ENCODE assay signal across 23 cellular contexts in genomic region chr19:52155596-52156359, GRCh38. TPM values are rescaled to one million over a fixed set of nuclear protein-coding genes. Genes with fewer than 3 reads are reported as not detected.
DNase-seq lines count a peak whose midpoint lies in the region; ATAC-seq, FAIRE-seq and TF ChIP-seq lines count a peak whose summit lies in the region.
"Had no signal": no experiment of that assay in that cellular context is flagged by ENCODE, and none has a peak within 500 bp of the region (broad histone marks: within the 10 kb centered on the region; RNA-seq: fewer than 3 reads in every experiment).

No MANE protein-coding gene starts in this region.

- peaks cover 74% of the 10 kb centered on the region for H3K9me3 Mint-ChIP-seq in astrocyte (ENCODE audit: unreplicated experiment)

- H3K27me3 Mint-ChIP-seq in astrocyte (ENCODE audit: low read depth, unreplicated experiment), result no peaks in the 10 kb centered on the region

- intact Hi-C loops in right lobe of liver (cut with DNase I) (no loop called here), endothelial cell of umbilical vein (cut with micrococcal nuclease) (no loop called here)

- TF ChIP-seq POLR2A in right lobe of liver (IDR thresholded peaks at IDR 0.05) (no peak), endothelial cell of umbilical vein (IDR thresholded peaks at IDR 0.05; ENCODE audit: low read depth, low read length) (no peak)

- H3K27ac Mint-ChIP-seq in astrocyte (ENCODE audit: unreplicated experiment), result no peak overlapping the region
- H3K27ac Mint-ChIP-seq: CD8-positive, alpha-beta T cell had no signal

- no TSS peak for BruUV-seq in endothelial cell of umbilical vein (replicated peaks; lab: Mats Ljungman, UMichigan)

- DNase-seq in right lobe of liver (no peak), astrocyte (ENCODE audit: low read depth) (no peak), endothelial cell of umbilical vein (ENCODE audit: low read depth, low spot score) (no peak), GM13977 (ENCODE audit: low spot score) (no peak), NCI-H2227 (lab: John Stamatoyannopoulos, UW; ENCODE audit: unreplicated experiment) (no peak), NCI-H2171 (lab: John Stamatoyannopoulos, UW) (no peak), COR-L47 (lab: John Stamatoyannopoulos, UW) (no peak)
- DNase-seq: CD8-positive, alpha-beta T cell; DMS153; DND-41; GM23248; Karpas-422; NCI-H1092 treated with DMSO at 0.1 percent for 48 hours; NCI-H1436 treated with DMSO at 0.1 percent for 48 hours; NCI-H187 treated with DMSO at 0.1 percent for 48 hours; NCI-H446; NCI-H524 treated with DMSO at 0.1 percent for 48 hours; NCI-H774; PC-3; SK-N-SH had no signal

- H3K4me1 ChIP-seq in liver (ENCODE audit: control insufficient read depth in 4 of 4, insufficient read depth in 4 of 4, low read length in 3 of 4) (no peaks in the 10 kb centered on the region), right lobe of liver (no peaks in the 10 kb centered on the region), astrocyte (ENCODE audit: insufficient read depth, low read length) (no peaks in the 10 kb centered on the region), endothelial cell of umbilical vein (ENCODE audit: control insufficient read depth, extremely low read depth, insufficient read depth, low read length) (no peaks in the 10 kb centered on the region)
- H3K4me1 ChIP-seq: HAP-1 had no signal

- CTCF ChIA-PET in endothelial cell of umbilical vein (lab: Charles Lee), result no interaction called here

- peaks cover 71% of the 10 kb centered on the region for H3K36me3 Mint-ChIP-seq in astrocyte (ENCODE audit: low read depth, unreplicated experiment)

- peak overlapping the region in 2 of 3 donors; percentile 43 to 66 for H3K4me3 ChIP-seq in liver (ENCODE audit: low read depth in 1 of 3, low read length in 3 of 3)
- H3K4me3 ChIP-seq in right lobe of liver, result no peak overlapping the region
- no peak overlapping the region for H3K4me3 ChIP-seq in astrocyte (ENCODE audit: insufficient read depth, low read depth, low read length)
- no peak overlapping the region for H3K4me3 ChIP-seq in endothelial cell of umbilical vein (replicated peaks in 1 of 3; ENCODE audit: insufficient read depth in 1 of 3, low read depth in 1 of 3, low read length in 3 of 3)
- H3K4me3 ChIP-seq: GM23248, HAP-1 had no signal

- no peak overlapping the region for H2AFZ ChIP-seq in astrocyte (ENCODE audit: low read depth, low read length)
- no peak overlapping the region for H2AFZ ChIP-seq in endothelial cell of umbilical vein (ENCODE audit: low read depth, low read length)
- H2AFZ ChIP-seq: GM23248 had no signal

- no peaks in the 10 kb centered on the region for H3K4me1 Mint-ChIP-seq in astrocyte (ENCODE audit: low read depth, unreplicated experiment)

- dilution Hi-C loops in endothelial cell of umbilical vein (cut with MboI; ENCODE audit: extremely low pct_ligation_motif_present, low sequenced_read_pairs), result no loop called here

- FAIRE-seq in astrocyte (lab: Jason Lieb, UNC), result peak; percentile 54
- FAIRE-seq in endothelial cell of umbilical vein (lab: Jason Lieb, UNC), result peak; percentile 26
- FAIRE-seq: GM18507 had no signal

- no peak for TF ChIP-seq RAD21 in liver (IDR thresholded peaks at IDR 0.05)

- WGBS in liver, result 98% methylated on average over 15 of the region's 15 CpGs
- WGBS in right lobe of liver (ENCODE audit: insufficient coverage, low coverage, low lambda C conversion rate, missing lambda C conversion rate), result 94% methylated on average over 15 of the region's 15 CpGs

- no peak overlapping the region for H3K4me3 Mint-ChIP-seq in astrocyte (ENCODE audit: unreplicated experiment)
- H3K4me3 Mint-ChIP-seq: CD8-positive, alpha-beta T cell had no signal

- H3K79me2 ChIP-seq in astrocyte (ENCODE audit: insufficient read depth, low read length), result no peaks in the 10 kb centered on the region
- H3K79me2 ChIP-seq in endothelial cell of umbilical vein (ENCODE audit: control insufficient read depth, insufficient read depth, low read length), result no peaks in the 10 kb centered on the region

- H3K9me1 ChIP-seq in endothelial cell of umbilical vein (replicated peaks; ENCODE audit: control insufficient read depth, extremely low read depth, insufficient read depth, low read length), result no peaks in the 10 kb centered on the region

- H3K36me3 ChIP-seq in liver (ENCODE audit: control insufficient read depth in 4 of 4, insufficient read depth in 3 of 4, low read depth in 1 of 4, low read length in 3 of 4) (peaks cover 4 to 41% (median 34%) of the 10 kb centered on the region in 4 donors), right lobe of liver (peaks cover 0 to 24% (median 8%) of the 10 kb centered on the region in 4 donors), astrocyte (ENCODE audit: insufficient read depth, low read length) (peaks cover 9% of the 10 kb centered on the region), endothelial cell of umbilical vein (ENCODE audit: control insufficient read depth in 2 of 2, extremely low read depth in 1 of 2, insufficient read depth in 2 of 2, low read length in 2 of 2) (peaks cover 0 to 8% of the 10 kb centered on the region in 2 experiments)

- H3K27ac ChIP-seq in liver (ENCODE audit: low read depth in 1 of 2, low read length in 2 of 2) (no peak overlapping the region), right lobe of liver (no peak overlapping the region), astrocyte (ENCODE audit: low read depth, low read length) (no peak overlapping the region), endothelial cell of umbilical vein (ENCODE audit: insufficient read depth, low read depth, low read length) (no peak overlapping the region)
- H3K27ac ChIP-seq: GM23248 had no signal

- H3K4me2 ChIP-seq in astrocyte (ENCODE audit: low read length), result no peak overlapping the region
- no peak overlapping the region for H3K4me2 ChIP-seq in endothelial cell of umbilical vein (ENCODE audit: insufficient read depth, low read length)
- H3K4me2 ChIP-seq: SK-N-SH had no signal

- no peak for TF ChIP-seq CTCF in liver (IDR thresholded peaks at IDR 0.05; ENCODE audit: low read depth, low read length, missing input control)
- no peak for TF ChIP-seq CTCF in right lobe of liver (IDR thresholded peaks at IDR 0.05)
- TF ChIP-seq CTCF in astrocyte (IDR thresholded peaks at IDR 0.05; ENCODE audit: insufficient read depth, low read depth, low read length), result no peak
- no peak for TF ChIP-seq CTCF in endothelial cell of umbilical vein (IDR thresholded peaks at IDR 0.05; ENCODE audit: extremely low read depth in 1 of 2, insufficient read depth in 1 of 2, low read depth in 1 of 2, low read length in 2 of 2)
- no peak for TF ChIP-seq CTCF in GM13977 (IDR thresholded peaks at IDR 0.05; ENCODE audit: extremely low read depth, insufficient read depth, missing control alignments)

- H3K27me3 ChIP-seq in liver (ENCODE audit: control insufficient read depth in 4 of 4, insufficient read depth in 4 of 4, low read length in 3 of 4), result no peaks in the 10 kb centered on the region
- H3K27me3 ChIP-seq in right lobe of liver, result no peaks in the 10 kb centered on the region
- H3K27me3 ChIP-seq in astrocyte (ENCODE audit: insufficient read depth, low read length), result no peaks in the 10 kb centered on the region
- no peaks in the 10 kb centered on the region for H3K27me3 ChIP-seq in endothelial cell of umbilical vein (ENCODE audit: control insufficient read depth in 2 of 2, insufficient read depth in 2 of 2, low read length in 2 of 2)

- POLR2A ChIA-PET in endothelial cell of umbilical vein (lab: Charles Lee), result no interaction called here

- no peak overlapping the region for H3K9ac ChIP-seq in liver (ENCODE audit: low read depth in 1 of 2, low read length in 2 of 2)
- H3K9ac ChIP-seq in astrocyte (ENCODE audit: low read length), result no peak overlapping the region
- H3K9ac ChIP-seq in endothelial cell of umbilical vein (replicated peaks; ENCODE audit: extremely low read depth, insufficient read depth, low read length), result no peak overlapping the region
- H3K9ac ChIP-seq: GM23248, SK-N-SH had no signal

- H3K9me3 ChIP-seq in liver (ENCODE audit: control insufficient read depth in 4 of 4, low read length in 3 of 4), result peaks cover 35 to 95% (median 51%) of the 10 kb centered on the region in 4 donors
- H3K9me3 ChIP-seq in right lobe of liver, result peaks cover 0 to 60% (median 31%) of the 10 kb centered on the region in 4 donors
- peaks cover 54% of the 10 kb centered on the region for H3K9me3 ChIP-seq in astrocyte (ENCODE audit: insufficient read depth, low read depth, low read length)
- peaks cover 16% of the 10 kb centered on the region for H3K9me3 ChIP-seq in endothelial cell of umbilical vein (replicated peaks; ENCODE audit: control insufficient read depth, insufficient read depth, low read length)

- no peak for ATAC-seq in right lobe of liver
- ATAC-seq: CD8-positive, alpha-beta T cell; PC-3 had no signal

- in situ Hi-C loops in GM13977 (cut with MboI; ENCODE audit: low pct_unique_long_range_greater_than_20kb, low sequenced_read_pairs, unreplicated experiment), result no loop called here

- H4K20me1 ChIP-seq in astrocyte (ENCODE audit: insufficient read depth, low read length) (no peaks in the 10 kb centered on the region), endothelial cell of umbilical vein (replicated peaks; ENCODE audit: control insufficient read depth, extremely low read depth, insufficient read depth, low read length) (no peaks in the 10 kb centered on the region)

RNA-seq across cellular contexts. Expression of gene ZNF836, which starts 15.6 kb away (rescaled TPM):
- total RNA-seq in liver (1 to 10 TPM; 1.9 to 3.1 TPM), right lobe of liver (1 to 10 TPM; 1.5 to 3.7 (median 2.8) TPM), astrocyte (6.9 and 7.5 TPM in 2 replicates), endothelial cell of umbilical vein (7.2 and 9.3 TPM in 2 replicates)
- polyA plus RNA-seq in liver (1 to 10 TPM in 1 of 2 donors, under 1 TPM in 1; 0.85 to 1.7 TPM), endothelial cell of umbilical vein (2.1 and 2.6 TPM in 2 replicates)
- polyA plus RNA-seq in endothelial cell of umbilical vein (2011; cell fraction: cytosol; rRNA removed), result 2.1 and 3.1 TPM in 2 replicates
- polyA plus RNA-seq in endothelial cell of umbilical vein (2011; cell fraction: nucleus; rRNA removed), result 4.9 and 5.6 TPM in 2 replicates
- 6.0 and 6.7 TPM in 2 replicates for polyA plus RNA-seq in endothelial cell of umbilical vein (2012)
- polyA minus RNA-seq in endothelial cell of umbilical vein, result 2.0 and 2.5 TPM in 2 replicates
- 1.9 TPM for polyA minus RNA-seq in endothelial cell of umbilical vein (2011; cell fraction: cytosol; rRNA and poly(A)+ RNA removed)
- 3.2 and 4.4 TPM in 2 replicates for polyA minus RNA-seq in endothelial cell of umbilical vein (2011; cell fraction: nucleus; rRNA and poly(A)+ RNA removed)

RNA-seq across cellular contexts. Expression of gene ZNF616, which starts 16.0 kb away (rescaled TPM):
- total RNA-seq in liver (1 to 10 TPM; 4.1 TPM), right lobe of liver (1 to 10 TPM; 1.9 to 6.2 (median 4.2) TPM), astrocyte (13.1 and 14.7 TPM in 2 replicates), endothelial cell of umbilical vein (8.7 and 9.1 TPM in 2 replicates)
- polyA plus RNA-seq in liver (1 to 10 TPM; 1.5 to 3.0 TPM), endothelial cell of umbilical vein (1.1 and 1.7 TPM in 2 replicates)
- polyA plus RNA-seq in endothelial cell of umbilical vein (2011; cell fraction: cytosol; rRNA removed), result 1.5 and 2.0 TPM in 2 replicates
- polyA plus RNA-seq in endothelial cell of umbilical vein (2011; cell fraction: nucleus; rRNA removed), result 1.8 and 2.6 TPM in 2 replicates
- polyA plus RNA-seq in endothelial cell of umbilical vein (2012), result 5.4 and 5.6 TPM in 2 replicates
- 4.1 and 7.6 TPM in 2 replicates for polyA minus RNA-seq in endothelial cell of umbilical vein
- 3.6 TPM for polyA minus RNA-seq in endothelial cell of umbilical vein (2011; cell fraction: cytosol; rRNA and poly(A)+ RNA removed)
- polyA minus RNA-seq in endothelial cell of umbilical vein (2011; cell fraction: nucleus; rRNA and poly(A)+ RNA removed), result 2.8 and 4.4 TPM in 2 replicates

RNA-seq across cellular contexts. Expression of gene PPP2R1A, which starts 34.1 kb away (rescaled TPM):
- total RNA-seq in liver (10 to 100 TPM; 33.6 to 58.1 TPM), right lobe of liver (10 to 100 TPM; 59.4 to 93.0 (median 82.4) TPM), astrocyte (316 and 332 TPM in 2 replicates), endothelial cell of umbilical vein (253 and 257 TPM in 2 replicates)
- polyA plus RNA-seq in liver (10 to 100 TPM; 61.6 TPM), endothelial cell of umbilical vein (216 and 221 TPM in 2 replicates)
- 176 and 186 TPM in 2 replicates for polyA plus RNA-seq in endothelial cell of umbilical vein (2011; cell fraction: cytosol; rRNA removed)
- 113 and 119 TPM in 2 replicates for polyA plus RNA-seq in endothelial cell of umbilical vein (2011; cell fraction: nucleus; rRNA removed)
- 282 and 342 TPM in 2 replicates for polyA plus RNA-seq in endothelial cell of umbilical vein (2012)
- 287 and 298 TPM in 2 replicates for polyA minus RNA-seq in endothelial cell of umbilical vein
- 151 TPM for polyA minus RNA-seq in endothelial cell of umbilical vein (2011; cell fraction: cytosol; rRNA and poly(A)+ RNA removed)
- polyA minus RNA-seq in endothelial cell of umbilical vein (2011; cell fraction: nucleus; rRNA and poly(A)+ RNA removed), result 127 and 136 TPM in 2 replicates

Comparison
In these comparisons a context has a peak if more than half of its experiments do, and no peak if none do; other contexts are left out.
1. H3K4me3 ChIP-seq: peak in liver (2 of 3); none in right lobe of liver (0 of 3), astrocyte (single experiment) and endothelial cell of umbilical vein (0 of 3).